Comparison of ENCODE assay signal across 2 cellular contexts in genomic region chr16:55630774-55631173, GRCh38.
TF ChIP-seq lines count a peak whose summit lies in the region.

No MANE protein-coding gene starts in this region.

TF ChIP-seq in HepG2, 621 proteins besides CTCF, POLR2A, EP300 and RAD21:
- TF ChIP-seq MYNN (CRISPR knock-in tag; IDR thresholded peaks at IDR 0.05; ENCODE audit: low read depth) = no peak
- TF ChIP-seq ZNF761 (CRISPR knock-in tag; conservative IDR thresholded peaks at IDR 0.05) = no peak
- TF ChIP-seq, protein P1, sequence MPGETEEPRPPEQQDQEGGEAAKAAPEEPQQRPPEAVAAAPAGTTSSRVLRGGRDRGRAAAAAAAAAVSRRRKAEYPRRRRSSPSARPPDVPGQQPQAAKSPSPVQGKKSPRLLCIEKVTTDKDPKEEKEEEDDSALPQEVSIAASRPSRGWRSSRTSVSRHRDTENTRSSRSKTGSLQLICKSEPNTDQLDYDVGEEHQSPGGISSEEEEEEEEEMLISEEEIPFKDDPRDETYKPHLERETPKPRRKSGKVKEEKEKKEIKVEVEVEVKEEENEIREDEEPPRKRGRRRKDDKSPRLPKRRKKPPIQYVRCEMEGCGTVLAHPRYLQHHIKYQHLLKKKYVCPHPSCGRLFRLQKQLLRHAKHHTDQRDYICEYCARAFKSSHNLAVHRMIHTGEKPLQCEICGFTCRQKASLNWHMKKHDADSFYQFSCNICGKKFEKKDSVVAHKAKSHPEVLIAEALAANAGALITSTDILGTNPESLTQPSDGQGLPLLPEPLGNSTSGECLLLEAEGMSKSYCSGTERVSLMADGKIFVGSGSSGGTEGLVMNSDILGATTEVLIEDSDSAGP (CRISPR knock-in tag; IDR thresholded peaks at IDR 0.05; ENCODE audit: borderline replicate concordance) = no peak
- peak; percentile 93 for TF ChIP-seq ATF7 (IDR thresholded peaks at IDR 0.05)
- no peak for TF ChIP-seq ATF7 (CRISPR knock-in tag; IDR thresholded peaks at IDR 0.05)
- TF ChIP-seq POLR2G (IDR thresholded peaks at IDR 0.05; ENCODE audit: low read depth, low read length) = no peak
- TF ChIP-seq GFI1 (CRISPR knock-in tag; IDR thresholded peaks at IDR 0.05; ENCODE audit: borderline replicate concordance) = no peak
- no peak for TF ChIP-seq NFIB (CRISPR knock-in tag; IDR thresholded peaks at IDR 0.05; ENCODE audit: borderline replicate concordance)
- TF ChIP-seq ZKSCAN5 (CRISPR knock-in tag; IDR thresholded peaks at IDR 0.05) = no peak

TF ChIP-seq in HEK293, 187 proteins besides CTCF, POLR2A, EP300 and RAD21:
- no peak for TF ChIP-seq ZBTB17 (tag by site-specific recombination; IDR thresholded peaks at IDR 0.05)
- TF ChIP-seq, protein P2, sequence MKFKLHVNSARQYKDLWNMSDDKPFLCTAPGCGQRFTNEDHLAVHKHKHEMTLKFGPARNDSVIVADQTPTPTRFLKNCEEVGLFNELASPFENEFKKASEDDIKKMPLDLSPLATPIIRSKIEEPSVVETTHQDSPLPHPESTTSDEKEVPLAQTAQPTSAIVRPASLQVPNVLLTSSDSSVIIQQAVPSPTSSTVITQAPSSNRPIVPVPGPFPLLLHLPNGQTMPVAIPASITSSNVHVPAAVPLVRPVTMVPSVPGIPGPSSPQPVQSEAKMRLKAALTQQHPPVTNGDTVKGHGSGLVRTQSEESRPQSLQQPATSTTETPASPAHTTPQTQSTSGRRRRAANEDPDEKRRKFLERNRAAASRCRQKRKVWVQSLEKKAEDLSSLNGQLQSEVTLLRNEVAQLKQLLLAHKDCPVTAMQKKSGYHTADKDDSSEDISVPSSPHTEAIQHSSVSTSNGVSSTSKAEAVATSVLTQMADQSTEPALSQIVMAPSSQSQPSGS (tag by site-specific recombination; IDR thresholded peaks at IDR 0.05; ENCODE audit: low read depth) = 0 out of 2 replicates have a peak, but pooled peaks have one; percentile 13
